In the genomic region with DNA sequence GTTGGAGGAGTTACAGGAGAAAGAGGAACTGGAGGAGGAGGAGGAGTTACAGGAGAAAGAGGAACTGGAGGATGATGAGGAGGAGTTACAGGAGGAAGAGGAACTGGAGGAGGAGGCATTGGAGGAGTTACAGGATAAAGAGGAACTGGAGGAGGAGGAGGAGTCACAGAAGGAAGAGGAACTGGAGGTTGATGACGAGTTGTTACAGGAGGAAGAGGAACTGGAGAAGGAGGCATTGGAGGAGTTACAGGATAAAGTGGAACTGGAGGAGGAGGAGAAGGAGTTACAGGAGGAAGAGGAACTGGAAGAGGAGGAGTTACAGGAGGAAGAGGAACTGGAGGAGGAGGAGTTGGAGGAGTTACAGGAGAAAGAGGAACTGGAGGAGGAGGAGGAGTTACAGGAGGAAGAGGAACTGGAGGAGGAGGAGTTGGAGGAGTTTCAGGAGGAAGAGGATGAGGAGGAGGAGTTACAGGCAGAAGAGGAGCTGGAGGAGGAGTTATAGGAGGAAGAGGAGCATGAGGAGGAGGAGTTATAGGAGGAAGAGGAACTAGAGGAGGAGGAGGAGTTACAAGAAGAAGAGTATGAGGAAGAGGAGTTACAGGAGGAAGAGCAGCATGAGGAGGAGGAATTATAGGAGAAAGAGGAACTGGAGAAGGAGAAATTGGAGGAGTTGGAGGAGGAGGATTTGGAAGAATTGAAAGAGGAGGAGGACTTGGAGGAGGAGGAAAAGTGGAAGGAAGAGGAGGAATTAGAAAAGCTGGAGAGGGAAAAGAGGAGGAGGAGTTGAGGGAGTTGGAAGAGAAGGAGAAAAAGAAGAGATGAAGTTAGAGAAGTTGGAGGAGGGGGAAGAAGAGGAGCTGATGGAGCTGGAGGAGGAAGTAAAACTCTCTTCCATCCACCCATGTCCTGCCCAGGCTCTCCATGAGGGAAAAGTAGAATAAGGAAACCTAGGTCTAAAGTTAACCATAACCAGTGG, we compare ENCODE assay signal across 23 cellular contexts.
DNase-seq lines count a peak whose midpoint lies in the region; ATAC-seq and TF ChIP-seq lines count a peak whose summit lies in the region.
"Had no signal": no experiment of that assay in that cellular context is flagged by ENCODE, and none has a peak within 500 bp of the region (broad histone marks: within the 10 kb centered on the region; RNA-seq: fewer than 3 reads in every experiment).

No MANE protein-coding gene starts in this region.

- no peaks in the 10 kb centered on the region for H3K27me3 ChIP-seq in BLaER1 treated with 17β-estradiol and CSF1 and Interleukin-3, amounts not matched to agents 10 nM and 100 nM
- no peaks in the 10 kb centered on the region for H3K27me3 ChIP-seq in OCI-LY3 (ENCODE audit: low read depth, low read length)
- no peaks in the 10 kb centered on the region for H3K27me3 ChIP-seq in duodenal mucosa (ENCODE audit: control insufficient read depth in 1 of 2, insufficient read depth in 2 of 2, low read length in 2 of 2)
- H3K27me3 ChIP-seq: sigmoid colon had no signal

- H3K4me2 ChIP-seq in BLaER1 treated with 17β-estradiol and CSF1 and Interleukin-3, amounts not matched to agents 10 nM and 100 nM: peak overlapping the region in 5 of 11 experiments; percentile 2 to 44 (median 18); a peak in 4 of 22 replicates
- no peak overlapping the region for H3K4me2 ChIP-seq in OCI-LY3 (ENCODE audit: low read length)

- in situ Hi-C loops in KBM-7 (cut with MboI; ENCODE audit: low pct_unique_long_range_greater_than_20kb, low sequenced_read_pairs): no loop called here

- H3K27me3 Mint-ChIP-seq in stimulated activated naive CD8-positive, alpha-beta T cell treated with anti-CD3 and anti-CD28 coated beads, Interleukin-15, amount 100 ng/mL, for 72 hours: no peaks in the 10 kb centered on the region
- H3K27me3 Mint-ChIP-seq: activated CD4-positive, alpha-beta memory T cell treated with anti-CD3 and anti-CD28 coated beads, Interleukin-2, amount 10 ng/mL, durations not matched to agents 7 days and 5 days; brain; CD8-positive, alpha-beta memory T cell; memory B cell had no signal

- no peak overlapping the region for H3K4me3 Mint-ChIP-seq in stimulated activated naive CD8-positive, alpha-beta T cell treated with anti-CD3 and anti-CD28 coated beads, Interleukin-15, amount 100 ng/mL, for 72 hours
- H3K4me3 Mint-ChIP-seq: activated CD4-positive, alpha-beta memory T cell treated with anti-CD3 and anti-CD28 coated beads, Interleukin-2, amount 10 ng/mL, durations not matched to agents 7 days and 5 days; brain; CD8-positive, alpha-beta memory T cell; memory B cell; T-helper 1 cell treated with Interleukin-12 subunit alpha and Interleukin-12 subunit beta and Interleukin-4 antibody, amounts not matched to agents 30 μg/mL and 1 μg/mL, for 36 hours had no signal

- peaks cover 53 to 92% (median 78%) of the 10 kb centered on the region in 11 experiments for H3K9me3 ChIP-seq in BLaER1 treated with 17β-estradiol and CSF1 and Interleukin-3, amounts not matched to agents 10 nM and 100 nM (replicated peaks in 1 of 11)
- H3K9me3 ChIP-seq in OCI-LY3 (ENCODE audit: insufficient read depth, low read length) (peaks cover 4% of the 10 kb centered on the region; the same call in 1 of the 2 replicates), duodenal mucosa (ENCODE audit: control insufficient read depth in 1 of 2, low read length in 2 of 2) (no peaks in the 10 kb centered on the region)
- H3K9me3 ChIP-seq: sigmoid colon had no signal

- DNase-seq in KBM-7: peak; percentile 94
- DNase-seq in stimulated activated naive CD8-positive, alpha-beta T cell treated with anti-CD3 and anti-CD28 coated beads, Interleukin-15, amount 100 ng/mL, for 72 hours: no peak
- DNase-seq in NCI-H2029 treated with DMSO at 0.1 percent for 48 hours (lab: John Stamatoyannopoulos, UW): no peak
- DNase-seq: activated CD4-positive, alpha-beta memory T cell treated with anti-CD3 and anti-CD28 coated beads, Interleukin-2, amount 10 ng/mL, durations not matched to agents 7 days and 5 days; activated CD4-positive, CD25-positive, alpha-beta regulatory T cell; activated gamma-delta T cell; activated T-cell treated with anti-CD3 and anti-CD28 coated beads for 4 hours; CD8-positive, alpha-beta memory T cell; effector memory CD4-positive, alpha-beta T cell; NCI-H1092; NCI-H510A; SHP77; sigmoid colon had no signal

- H3K27ac Mint-ChIP-seq in stimulated activated naive CD8-positive, alpha-beta T cell treated with anti-CD3 and anti-CD28 coated beads, Interleukin-15, amount 100 ng/mL, for 72 hours: no peak overlapping the region
- H3K27ac Mint-ChIP-seq: activated CD4-positive, alpha-beta memory T cell treated with anti-CD3 and anti-CD28 coated beads, Interleukin-2, amount 10 ng/mL, durations not matched to agents 7 days and 5 days; brain; memory B cell; T-helper 1 cell treated with Interleukin-12 subunit alpha and Interleukin-12 subunit beta and Interleukin-4 antibody, amounts not matched to agents 30 μg/mL and 1 μg/mL, for 36 hours had no signal

- H3K4me1 ChIP-seq in BLaER1 treated with 17β-estradiol and CSF1 and Interleukin-3, amounts not matched to agents 10 nM and 100 nM: peaks cover 5 to 14% (median 10%) of the 10 kb centered on the region in 10 experiments
- H3K4me1 ChIP-seq in OCI-LY3 (ENCODE audit: low read length) (peaks cover 11% of the 10 kb centered on the region), duodenal mucosa (ENCODE audit: control insufficient read depth in 1 of 2, insufficient read depth in 2 of 2, low read length in 2 of 2) (peaks cover 0 to 7% of the 10 kb centered on the region in 2 donors)

- peaks cover 5% of the 10 kb centered on the region for H3K4me1 Mint-ChIP-seq in stimulated activated naive CD8-positive, alpha-beta T cell treated with anti-CD3 and anti-CD28 coated beads, Interleukin-15, amount 100 ng/mL, for 72 hours

- peaks cover 54% of the 10 kb centered on the region for H3K79me2 ChIP-seq in OCI-LY3 (ENCODE audit: low read length)

- H3K4me3 ChIP-seq in BLaER1 treated with 17β-estradiol and CSF1 and Interleukin-3, amounts not matched to agents 10 nM and 100 nM: peak overlapping the region; percentile 13 to 57 (median 40); a peak in 18 of 20 replicates
- no peak overlapping the region for H3K4me3 ChIP-seq in OCI-LY3 (ENCODE audit: low read length)
- H3K4me3 ChIP-seq in duodenal mucosa (ENCODE audit: low read depth in 1 of 2, low read length in 2 of 2): no peak overlapping the region
- H3K4me3 ChIP-seq: sigmoid colon, thoracic aorta had no signal

- peak overlapping the region; percentile 23 to 71 (median 65); a peak in 20 of 22 replicates for H3K27ac ChIP-seq in BLaER1 treated with 17β-estradiol and CSF1 and Interleukin-3, amounts not matched to agents 10 nM and 100 nM
- H3K27ac ChIP-seq in OCI-LY3 (ENCODE audit: low read length) (peak overlapping the region; percentile 41), duodenal mucosa (ENCODE audit: low read depth, low read length) (peak overlapping the region; percentile 6)
- H3K27ac ChIP-seq: sigmoid colon, thoracic aorta had no signal

- peaks cover 0 to 39% (median 6%) of the 10 kb centered on the region in 11 experiments; a peak in 12 of 22 replicates for H4K20me1 ChIP-seq in BLaER1 treated with 17β-estradiol and CSF1 and Interleukin-3, amounts not matched to agents 10 nM and 100 nM
- H4K20me1 ChIP-seq in OCI-LY3 (ENCODE audit: insufficient read depth, low read length): peaks cover 17% of the 10 kb centered on the region

- H2AFZ ChIP-seq in OCI-LY3 (ENCODE audit: low read depth, low read length): no peak overlapping the region

- ATAC-seq in HG02852 (IDR thresholded peaks at IDR 0.05; ENCODE audit: unreplicated experiment) (no peak), GM18517 (IDR thresholded peaks at IDR 0.05; ENCODE audit: unreplicated experiment) (no peak)
- ATAC-seq in stimulated activated naive CD8-positive, alpha-beta T cell treated with anti-CD3 and anti-CD28 coated beads, Interleukin-15, amount 100 ng/mL, for 72 hours: no peak
- ATAC-seq: esophagus mucosa had no signal

- peaks cover 30 to 55% (median 46%) of the 10 kb centered on the region in 11 experiments for H3K36me3 ChIP-seq in BLaER1 treated with 17β-estradiol and CSF1 and Interleukin-3, amounts not matched to agents 10 nM and 100 nM
- H3K36me3 ChIP-seq in OCI-LY3 (replicated peaks; ENCODE audit: low read depth, low read length): peaks cover 3% of the 10 kb centered on the region
- H3K36me3 ChIP-seq in duodenal mucosa (ENCODE audit: control insufficient read depth in 1 of 2, insufficient read depth in 2 of 2, low read length in 2 of 2): peaks cover 0 to 3% of the 10 kb centered on the region in 2 donors
- H3K36me3 ChIP-seq: sigmoid colon, thoracic aorta had no signal

- H3K9ac ChIP-seq in BLaER1 treated with 17β-estradiol and CSF1 and Interleukin-3, amounts not matched to agents 10 nM and 100 nM: no peak overlapping the region
- H3K9ac ChIP-seq in OCI-LY3 (ENCODE audit: low read length) (no peak overlapping the region), duodenal mucosa (ENCODE audit: low read depth in 1 of 2, low read length in 2 of 2) (no peak overlapping the region)

- no peak for TF ChIP-seq CTCF in OCI-LY3 (IDR thresholded peaks at IDR 0.05; ENCODE audit: low read depth, low read length)

- no peaks in the 10 kb centered on the region for H3K9me3 Mint-ChIP-seq in stimulated activated naive CD8-positive, alpha-beta T cell treated with anti-CD3 and anti-CD28 coated beads, Interleukin-15, amount 100 ng/mL, for 72 hours
- H3K9me3 Mint-ChIP-seq: activated CD4-positive, alpha-beta memory T cell treated with anti-CD3 and anti-CD28 coated beads, Interleukin-2, amount 10 ng/mL, durations not matched to agents 7 days and 5 days; brain; CD8-positive, alpha-beta memory T cell; T-helper 1 cell treated with Interleukin-12 subunit alpha and Interleukin-12 subunit beta and Interleukin-4 antibody, amounts not matched to agents 30 μg/mL and 1 μg/mL, for 36 hours had no signal

Comparison
In these comparisons a context has a peak if more than half of its experiments do, and no peak if none do; other contexts are left out.
1. H3K27ac ChIP-seq: peak in every context shown above with its lines; median percentile 65 in BLaER1 treated with 17β-estradiol and CSF1 and Interleukin-3, amounts not matched to agents 10 nM and 100 nM; 41 in OCI-LY3; 6 in duodenal mucosa.
2. H3K4me3 ChIP-seq: peak in BLaER1 treated with 17β-estradiol and CSF1 and Interleukin-3, amounts not matched to agents 10 nM and 100 nM (10 of 10); none in OCI-LY3 (single experiment) and duodenal mucosa (0 of 2).